8 cellular contexts compared by ENCODE assay signal in the genomic region with DNA sequence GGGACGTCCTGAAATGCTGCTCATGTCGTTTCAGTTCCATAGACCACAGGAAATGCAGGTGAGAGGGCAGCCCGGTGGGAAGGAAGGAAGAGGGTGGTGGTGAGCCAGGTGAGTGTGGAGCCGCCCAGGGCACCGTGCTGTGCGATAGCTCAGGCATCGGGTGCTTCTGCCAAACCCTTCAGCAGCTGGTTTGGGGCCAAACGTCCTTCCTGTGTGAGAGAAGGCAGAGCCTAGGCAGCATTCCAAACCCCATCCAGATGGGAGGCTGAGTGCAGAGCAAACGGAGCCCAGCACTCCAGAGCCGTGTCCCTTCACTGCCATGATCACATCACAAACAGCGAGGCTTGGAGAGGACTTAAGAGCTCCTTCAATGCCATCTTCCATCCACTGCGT.
A peak's percentile ranks its signal among the peaks of the same experiment; 100 is the strongest.
DNase-seq lines count a peak whose midpoint lies in the region; ATAC-seq and TF ChIP-seq lines count a peak whose summit lies in the region.
"Not testable (repeated sequence)": the region's sequence is repeated elsewhere in the genome, so short reads cannot be mapped to it uniquely, and the experiment has no call there.

No MANE protein-coding gene starts in this region.

- not testable (repeated sequence) for H3K79me2 ChIP-seq in Loucy (ENCODE audit: insufficient read depth, low read length)

- DNase-seq in DMS 273 treated with DMSO at 0.1 percent for 48 hours (lab: John Stamatoyannopoulos, UW) (peak; percentile 58), NCI-H2196 treated with DMSO at 0.1 percent for 48 hours (lab: John Stamatoyannopoulos, UW; ENCODE audit: unreplicated experiment) (peak; percentile 51), MCF 10A (ENCODE audit: unreplicated experiment) (peak; percentile 77), Right ventricle myocardium inferior (ENCODE audit: missing footprints) (peak; percentile 86), transverse colon (peak; percentile 68)
- DNase-seq in T-helper 17 cell; memory B cell (ENCODE audit: low spot score in 2 of 2): not testable (repeated sequence)

- POLR2A ChIA-PET in MCF 10A (lab: Yijun Ruan, JAX): interaction anchor here (0.7 to 1.0 kb wide), 2 partner anchors 42 to 80 kb away, joined by 4 read pairs; no protein-coding TSS in a partner anchor

- BruUV-seq in MCF 10A (replicated peaks; lab: Mats Ljungman, UMichigan): not testable (repeated sequence)

- H2AFZ ChIP-seq in Loucy (ENCODE audit: low read length): not testable (repeated sequence)

- not testable (repeated sequence) for H3K27ac ChIP-seq in transverse colon

- not testable (repeated sequence) for TF ChIP-seq POLR2A in transverse colon (IDR thresholded peaks at IDR 0.05)

- H3K36me3 ChIP-seq in Loucy (ENCODE audit: insufficient read depth, low read length); transverse colon: not testable (repeated sequence)

- H3F3A ChIP-seq in Loucy (ENCODE audit: low read depth): not testable (repeated sequence)

- not testable (repeated sequence) for H3K9ac ChIP-seq in Loucy (ENCODE audit: low read depth, low read length, poor library complexity, severe bottlenecking)

- not testable (repeated sequence) for H3K9me3 ChIP-seq in Loucy (ENCODE audit: insufficient read depth, low read depth, low read length); T-helper 17 cell (ENCODE audit: control insufficient read depth, low read length, poor library complexity, severe bottlenecking); transverse colon

- H3K4me1 ChIP-seq in Loucy (ENCODE audit: insufficient read depth, low read length, poor library complexity, severe bottlenecking) (peaks cover 12% of the 10 kb centered on the region), transverse colon (peaks cover 0 to 10% (median 3%) of the 10 kb centered on the region in 4 donors)

- not testable (repeated sequence) for H3K4me3 ChIP-seq in Loucy (ENCODE audit: low read length, poor library complexity, severe bottlenecking); transverse colon

- intact Hi-C loops in MCF 10A (cut with micrococcal nuclease); Right ventricle myocardium inferior (cut with DNase I); transverse colon (cut with DNase I; ENCODE audit: low total_unique reads): not testable (repeated sequence)

- peaks cover 16% of the 10 kb centered on the region for H3K4me1 Mint-ChIP-seq in T-helper 17 cell
- H3K4me1 Mint-ChIP-seq in MCF 10A (ENCODE audit: insufficient read depth, unreplicated experiment); memory B cell: not testable (repeated sequence)

- peak overlapping the region; percentile 63 for H3K27ac Mint-ChIP-seq in T-helper 17 cell
- not testable (repeated sequence) for H3K27ac Mint-ChIP-seq in MCF 10A (ENCODE audit: low read depth, unreplicated experiment); memory B cell

- H4K20me1 ChIP-seq in Loucy (ENCODE audit: insufficient read depth, low read length, poor library complexity, severe bottlenecking): not testable (repeated sequence)

- in situ Hi-C loops in transverse colon (cut with MboI; ENCODE audit: low pct_ligation_motif_present in 1 of 4, low pct_unique_long_range_greater_than_20kb in 1 of 4, low sequenced_read_pairs in 3 of 4): not testable (repeated sequence)

- peak overlapping the region; percentile 65 for H3K4me2 ChIP-seq in Loucy (ENCODE audit: low read depth, low read length, poor library complexity, severe bottlenecking)

- ATAC-seq in T-helper 17 cell (peak; percentile 57), Right ventricle myocardium inferior (peak; percentile 89), memory B cell (ENCODE audit: low read depth) (peak; percentile 25)

- not testable (repeated sequence) for TF ChIP-seq CTCF in Loucy (conservative IDR thresholded peaks at IDR 0.05; ENCODE audit: low read length); MCF 10A (IDR thresholded peaks at IDR 0.05; ENCODE audit: unreplicated experiment); transverse colon (IDR thresholded peaks at IDR 0.05)

- CTCF ChIA-PET in MCF 10A (lab: Yijun Ruan, JAX): not testable (repeated sequence)

- TF ChIP-seq EP300 in transverse colon (IDR thresholded peaks at IDR 0.05; ENCODE audit: low read depth): not testable (repeated sequence)

- H3K9me2 ChIP-seq in Loucy (replicated peaks; ENCODE audit: low read depth, low read length): not testable (repeated sequence)

- H3K36me3 Mint-ChIP-seq in T-helper 17 cell (ENCODE audit: low read depth) (peaks cover 10% of the 10 kb centered on the region), MCF 10A (ENCODE audit: insufficient read depth, unreplicated experiment) (peaks cover 13% of the 10 kb centered on the region)
- H3K36me3 Mint-ChIP-seq in memory B cell: not testable (repeated sequence)

- H3K27me3 ChIP-seq in Loucy (ENCODE audit: insufficient read depth, low read length, poor library complexity, severe bottlenecking); transverse colon: not testable (repeated sequence)

- H3K27me3 Mint-ChIP-seq in T-helper 17 cell (peaks cover 13% of the 10 kb centered on the region), MCF 10A (ENCODE audit: insufficient read depth, unreplicated experiment) (peaks cover 27% of the 10 kb centered on the region), memory B cell (peaks cover 12% of the 10 kb centered on the region)

- peak overlapping the region; percentile 88 for H3K4me3 Mint-ChIP-seq in T-helper 17 cell
- peak overlapping the region; percentile 47 for H3K4me3 Mint-ChIP-seq in MCF 10A (ENCODE audit: unreplicated experiment)
- not testable (repeated sequence) for H3K4me3 Mint-ChIP-seq in memory B cell

- WGBS in transverse colon (ENCODE audit: low coverage in 1 of 2), 2 donors: 3% methylated on average over 12 of the region's 12 CpGs; no CpG with 5 or more reads in 1 of the 2 donors

- H3K9me3 Mint-ChIP-seq in MCF 10A (ENCODE audit: unreplicated experiment); memory B cell: not testable (repeated sequence)

Comparison
In these comparisons a context has a peak if more than half of its experiments do, and no peak if none do; other contexts are left out.
1. ATAC-seq: peak in every context shown above with its lines; median percentile 89 in Right ventricle myocardium inferior; 57 in T-helper 17 cell; 25 in memory B cell.